9 cellular contexts compared by ENCODE assay signal in genomic region chr5:127934791-127935256, GRCh38.
DNase-seq lines count a peak whose midpoint lies in the region; ATAC-seq and TF ChIP-seq lines count a peak whose summit lies in the region.
"Had no signal": no experiment of that assay in that cellular context is flagged by ENCODE, and none has a peak within 500 bp of the region (broad histone marks: within the 10 kb centered on the region; RNA-seq: fewer than 3 reads in every experiment).

No MANE protein-coding gene starts in this region.

- no peak overlapping the region for H3K4me2 ChIP-seq in GM23338

- no peaks in the 10 kb centered on the region for H3K9me3 Mint-ChIP-seq in GM23338
- no peaks in the 10 kb centered on the region for H3K9me3 Mint-ChIP-seq in osteocyte (ENCODE audit: unreplicated experiment)
- H3K9me3 Mint-ChIP-seq: activated CD4-positive, alpha-beta T cell treated with anti-CD3 and anti-CD28 coated beads, Interleukin-2, amount 10 ng/mL, durations not matched to agents 7 days and 5 days had no signal

- no peak overlapping the region for H3K4me3 ChIP-seq in GM23338

- H3K36me3 ChIP-seq in GM23338 (ENCODE audit: insufficient read depth) = no peaks in the 10 kb centered on the region

- H3K4me1 Mint-ChIP-seq in GM23338 (peaks cover 6% of the 10 kb centered on the region; the same call in 2 of the 3 replicates), osteocyte (ENCODE audit: unreplicated experiment) (peaks cover 23% of the 10 kb centered on the region)

- H3K79me2 ChIP-seq in GM23338 (replicated peaks; ENCODE audit: insufficient read depth) = no peaks in the 10 kb centered on the region

- H2AFZ ChIP-seq in GM23338 = no peak overlapping the region

- H3K27me3 ChIP-seq in GM23338 (ENCODE audit: insufficient read depth) = peaks cover 62% of the 10 kb centered on the region

- H3K27me3 Mint-ChIP-seq in GM23338 (ENCODE audit: insufficient read depth, low read depth, poor library complexity) = peaks cover 62% of the 10 kb centered on the region
- no peaks in the 10 kb centered on the region for H3K27me3 Mint-ChIP-seq in osteocyte (ENCODE audit: unreplicated experiment)
- H3K27me3 Mint-ChIP-seq: activated CD4-positive, alpha-beta T cell treated with anti-CD3 and anti-CD28 coated beads, Interleukin-2, amount 10 ng/mL, durations not matched to agents 7 days and 5 days had no signal

- H3K4me1 ChIP-seq in GM23338 (ENCODE audit: insufficient read depth) = peaks cover 8% of the 10 kb centered on the region; the same call in 1 of the 2 replicates

- peak; percentile 98 for ATAC-seq in GM23338

- H3K27ac Mint-ChIP-seq in GM23338 = no peak overlapping the region
- H3K27ac Mint-ChIP-seq in osteocyte (ENCODE audit: unreplicated experiment) = peak overlapping the region; percentile 74
- H3K27ac Mint-ChIP-seq: activated CD4-positive, alpha-beta T cell treated with anti-CD3 and anti-CD28 coated beads, Interleukin-2, amount 10 ng/mL, durations not matched to agents 7 days and 5 days had no signal

- no peak overlapping the region for H3K27ac ChIP-seq in GM23338 (ENCODE audit: low read depth)

- H3K36me3 Mint-ChIP-seq in GM23338 (ENCODE audit: low read depth) (no peaks in the 10 kb centered on the region), osteocyte (ENCODE audit: unreplicated experiment) (no peaks in the 10 kb centered on the region)

- DNase-seq in GM23338 (ENCODE audit: low spot score) = peak; percentile 82
- DNase-seq in NCI-H2196 treated with DMSO at 0.1 percent for 48 hours (lab: John Stamatoyannopoulos, UW; ENCODE audit: unreplicated experiment) = peak; percentile 79
- DNase-seq in dedifferentiated amniotic fluid mesenchymal stem cell (ENCODE audit: extremely low spot score) = peak; percentile 30
- DNase-seq in osteocyte (ENCODE audit: extremely low spot score, unreplicated experiment) = no peak
- DNase-seq in activated T-cell treated with anti-CD3 and anti-CD28 coated beads for 4 hours = no peak
- DNase-seq in stimulated activated CD4-positive, alpha-beta T cell treated with anti-CD3 and anti-CD28 coated beads, Interleukin-4, amount 100 ng/mL, for 24 hours = no peak
- no peak for DNase-seq in NOMO-1 treated with DMSO at 0.1 percent for 48 hours (lab: John Stamatoyannopoulos, UW; ENCODE audit: unreplicated experiment)
- DNase-seq in NCI-H524 treated with DMSO at 0.1 percent for 48 hours (lab: John Stamatoyannopoulos, UW) = no peak
- DNase-seq: activated CD4-positive, alpha-beta T cell treated with anti-CD3 and anti-CD28 coated beads, Interleukin-2, amount 10 ng/mL, durations not matched to agents 7 days and 5 days had no signal

- TF ChIP-seq CTCF in GM23338 (conservative IDR thresholded peaks at IDR 0.05; ENCODE audit: low read depth in 2 of 2) (peak; percentile 16 to 32; a peak in 2 of 4 replicates), osteocyte (IDR thresholded peaks at IDR 0.05) (no peak)

- H3K4me3 Mint-ChIP-seq in GM23338 (no peak overlapping the region), osteocyte (ENCODE audit: unreplicated experiment) (no peak overlapping the region)
- H3K4me3 Mint-ChIP-seq: activated CD4-positive, alpha-beta T cell treated with anti-CD3 and anti-CD28 coated beads, Interleukin-2, amount 10 ng/mL, durations not matched to agents 7 days and 5 days had no signal

- no peaks in the 10 kb centered on the region for H3K9me2 ChIP-seq in GM23338 (ENCODE audit: insufficient read depth)

- H4K20me1 ChIP-seq in GM23338 (replicated peaks; ENCODE audit: insufficient read depth) = 0 out of 2 replicates have a peak, but pooled peaks cover 10% of the 10 kb centered on the region

- no peaks in the 10 kb centered on the region for H3F3A ChIP-seq in GM23338 (replicated peaks; ENCODE audit: low read depth)

TF ChIP-seq in GM23338, 12 proteins besides CTCF, POLR2A, EP300 and RAD21:
- TF ChIP-seq NANOG (IDR thresholded peaks at IDR 0.05; ENCODE audit: borderline replicate concordance) (peak; percentile 62; the same call in 1 of the 2 replicates), JUNB (IDR thresholded peaks at IDR 0.05; ENCODE audit: unreplicated experiment) (no peak), ETS1 (IDR thresholded peaks at IDR 0.05) (no peak)

Comparison
In these comparisons a context has a peak if more than half of its experiments do, and no peak if none do; other contexts are left out.
1. DNase-seq: peak in GM23338 (single experiment), NCI-H2196 treated with DMSO at 0.1 percent for 48 hours (single experiment) and dedifferentiated amniotic fluid mesenchymal stem cell (single experiment); none in osteocyte (single experiment), activated T-cell treated with anti-CD3 and anti-CD28 coated beads for 4 hours (single experiment), stimulated activated CD4-positive, alpha-beta T cell treated with anti-CD3 and anti-CD28 coated beads, Interleukin-4, amount 100 ng/mL, for 24 hours (single experiment), NOMO-1 treated with DMSO at 0.1 percent for 48 hours (single experiment) and NCI-H524 treated with DMSO at 0.1 percent for 48 hours (single experiment).